ENCODE assay signal across 37 cellular contexts in genomic region chr4:81081156-81081555, GRCh38. TPM values are rescaled to one million over a fixed set of nuclear protein-coding genes. Genes with fewer than 3 reads are reported as not detected.
DNase-seq lines count a peak whose midpoint lies in the region; ATAC-seq, FAIRE-seq and TF ChIP-seq lines count a peak whose summit lies in the region.
"Had no signal": no experiment of that assay in that cellular context is flagged by ENCODE, and none has a peak within 500 bp of the region (broad histone marks: within the 10 kb centered on the region; RNA-seq: fewer than 3 reads in every experiment).

No MANE protein-coding gene starts in this region.

- H3K27me3 ChIP-seq in Peyer's patch (no peaks in the 10 kb centered on the region), small intestine (ENCODE audit: control insufficient read depth in 2 of 2, insufficient read depth in 2 of 2, low read length in 2 of 2) (no peaks in the 10 kb centered on the region), transverse colon (no peaks in the 10 kb centered on the region)
- H3K27me3 ChIP-seq: BE2C; BLaER1; BLaER1 treated with 17β-estradiol and CSF1 and Interleukin-3, amounts not matched to agents 10 nM and 100 nM had no signal

- WGBS in small intestine, 3 donors = 82 to 95% (median 88%) methylated on average over 5 of the region's 5 CpGs
- WGBS in transverse colon (ENCODE audit: low coverage in 1 of 2), 2 donors = 96% methylated on average over 5 of the region's 5 CpGs; no CpG with 5 or more reads in 1 of the 2 donors

- H3K27ac ChIP-seq in Peyer's patch (no peak overlapping the region), small intestine (ENCODE audit: low read depth in 1 of 2, low read length in 1 of 2) (no peak overlapping the region), transverse colon (no peak overlapping the region)
- H3K27ac ChIP-seq: 22Rv1; A549; BLaER1; BLaER1 treated with 17β-estradiol and CSF1 and Interleukin-3, amounts not matched to agents 10 nM and 100 nM; C4-2B had no signal

- DNase-seq in Peyer's patch (peak in 2 of 3 donors; percentile 49 to 75), small intestine (peak; percentile 61), transverse colon (peak; percentile 8), erythroblast (lab: John Stamatoyannopoulos, UW) (no peak), NCI-H2081 treated with DMSO at 0.1 percent for 48 hours (lab: John Stamatoyannopoulos, UW) (no peak)
- DNase-seq: 8988T; ACHN; AML-193; BE2C; C1 segment of cervical spinal cord; Caco-2; Calu3; CD4-positive, alpha-beta memory T cell; CD4-positive, alpha-beta T cell; CD4-positive, CD25-positive, alpha-beta regulatory T cell; CD8-positive, alpha-beta memory T cell; CD8-positive, alpha-beta T cell; COR-L47; DMS 273 treated with DMSO at 0.1 percent for 48 hours; DMS153; DMS53; DMS79; DMS79 treated with DMSO at 0.1 percent for 48 hours; DND-41; EL had no signal

- TF ChIP-seq POLR2A in Peyer's patch (IDR thresholded peaks at IDR 0.05) (no peak), transverse colon (IDR thresholded peaks at IDR 0.05) (no peak), erythroblast (IDR thresholded peaks at IDR 0.05; ENCODE audit: low read length) (no peak)

- TF ChIP-seq CTCF in Peyer's patch (IDR thresholded peaks at IDR 0.05) (no peak), transverse colon (IDR thresholded peaks at IDR 0.05) (no peak)

- H3K4me1 ChIP-seq in Peyer's patch (no peaks in the 10 kb centered on the region), small intestine (ENCODE audit: control insufficient read depth in 2 of 2, insufficient read depth in 1 of 2, low read depth in 1 of 2, low read length in 1 of 2) (no peaks in the 10 kb centered on the region), transverse colon (no peaks in the 10 kb centered on the region)
- H3K4me1 ChIP-seq: A549, BE2C, Caco-2 had no signal

- ATAC-seq in GM18511 (IDR thresholded peaks at IDR 0.05; ENCODE audit: unreplicated experiment) = no peak
- ATAC-seq: A549; CD8-positive, alpha-beta T cell had no signal

- H3K9me3 ChIP-seq in Peyer's patch (no peaks in the 10 kb centered on the region), small intestine (ENCODE audit: control insufficient read depth, low read depth) (no peaks in the 10 kb centered on the region), transverse colon (no peaks in the 10 kb centered on the region)
- H3K9me3 ChIP-seq: A549, BE2C, Caco-2 had no signal

- in situ Hi-C loops in transverse colon (cut with MboI; ENCODE audit: low pct_ligation_motif_present in 1 of 4, low pct_unique_long_range_greater_than_20kb in 1 of 4, low sequenced_read_pairs in 3 of 4) = loop anchor here in 1 of 4 donors (10.0 kb wide), 1 partner anchor 254 kb away; no protein-coding TSS in a partner anchor

- no peak for FAIRE-seq in small intestine (lab: Jason Lieb, UNC)
- FAIRE-seq: A204.1, A549, D721Med had no signal

- H3K4me3 ChIP-seq in Peyer's patch = no peak overlapping the region
- no peak overlapping the region for H3K4me3 ChIP-seq in small intestine (ENCODE audit: low read depth in 1 of 2, low read length in 2 of 2)
- H3K4me3 ChIP-seq in transverse colon = no peak overlapping the region
- H3K4me3 ChIP-seq: A549; BLaER1; BLaER1 treated with 17β-estradiol and CSF1 and Interleukin-3, amounts not matched to agents 10 nM and 100 nM had no signal

- intact Hi-C loops in transverse colon (cut with DNase I; ENCODE audit: low total_unique reads) = no loop called here

- no peaks in the 10 kb centered on the region for H3K36me3 ChIP-seq in Peyer's patch
- no peaks in the 10 kb centered on the region for H3K36me3 ChIP-seq in small intestine (ENCODE audit: control insufficient read depth in 2 of 2, insufficient read depth in 2 of 2, low read length in 2 of 2)
- no peaks in the 10 kb centered on the region for H3K36me3 ChIP-seq in transverse colon
- H3K36me3 ChIP-seq: BE2C, BLaER1 had no signal

- no peak for TF ChIP-seq EP300 in transverse colon (IDR thresholded peaks at IDR 0.05; ENCODE audit: low read depth)

RNA-seq across cellular contexts. Expression of gene BMP3, which starts 50.6 kb away (rescaled TPM):
- total RNA-seq in Peyer's patch (10 to 100 TPM in 3 of 4 donors, 1 to 10 TPM in 1; 2.5 to 35.4 (median 30.0) TPM), transverse colon (10 to 100 TPM in 3 of 4 donors, 1 to 10 TPM in 1; 4.0 to 78.8 (median 44.9) TPM)
- polyA plus RNA-seq in small intestine = 1 to 10 TPM in 1 of 3 donors, under 1 TPM in 1, not detected in 1; 0.45 to 7.8 TPM
- total RNA-seq: A172; A673; Caco-2; CD4-positive, alpha-beta memory T cell; CD4-positive, alpha-beta T cell; CD4-positive, CD25-positive, alpha-beta regulatory T cell; CD8-positive, alpha-beta memory T cell; CD8-positive, alpha-beta T cell; Daoy had no signal
- polyA plus RNA-seq: A549; CD14-positive monocyte; CD4-positive, alpha-beta memory T cell; CD4-positive, CD25-positive, alpha-beta regulatory T cell; CD8-positive, alpha-beta memory T cell had no signal

Comparison
In these comparisons a context has a peak if more than half of its experiments do, and no peak if none do; other contexts are left out.
1. DNase-seq: peak in Peyer's patch (2 of 3), small intestine (single experiment) and transverse colon (single experiment); none in erythroblast (0 of 2) and NCI-H2081 treated with DMSO at 0.1 percent for 48 hours (single experiment).